26 cellular contexts compared by ENCODE assay signal in genomic region chr4:162509333-162509732, GRCh38.
"Had no signal": no experiment of that assay in that cellular context is flagged by ENCODE, and none has a peak within 500 bp of the region (broad histone marks: within the 10 kb centered on the region; RNA-seq: fewer than 3 reads in every experiment).

No MANE protein-coding gene starts in this region.

- H3K27me3 ChIP-seq: stomach, suprapubic skin, testis, thyroid gland, tibial artery, tibial nerve, transverse colon, upper lobe of left lung, upper lobe of right lung, uterus, vagina had no signal

- H3K9me3 ChIP-seq: stomach, suprapubic skin, testis, thoracic aorta, thyroid gland, tibial artery, tibial nerve, transverse colon, upper lobe of left lung, upper lobe of right lung, uterus, vagina had no signal

- ATAC-seq: stimulated activated effector memory CD8-positive, alpha-beta T cell treated with anti-CD3 and anti-CD28 coated beads, Interleukin-12 subunit alpha, Interleukin-12 subunit beta, amount 100 ng/mL, for 72 hours; stimulated activated naive B cell treated with anti-CD40 and anti-IgM and Interleukin-4, amounts not matched to agents 10 μg/mL and 1 μg/mL and 100 μg/mL, for 72 hours; stimulated activated naive CD8-positive, alpha-beta T cell treated with anti-CD3 and anti-CD28 coated beads, Interleukin-15, amount 100 ng/mL, for 72 hours; stimulated activated naive CD8-positive, alpha-beta T cell treated with anti-CD3 and anti-CD28 coated beads, Interleukin-15, Interleukin-2, amounts not matched to agents 100 U/mL and 50 U/mL, for 24 hours; upper lobe of right lung had no signal

- H3K4me3 ChIP-seq: stomach, suprapubic skin, testis, thoracic aorta, thyroid gland, tibial artery, tibial nerve, transverse colon, upper lobe of left lung, upper lobe of right lung, uterus, vagina had no signal

- H3K36me3 ChIP-seq: stomach, suprapubic skin, thoracic aorta, thyroid gland, tibial artery, tibial nerve, transverse colon, upper lobe of left lung, upper lobe of right lung, uterus, vagina had no signal

- H3K4me1 ChIP-seq: stomach, suprapubic skin, testis, thyroid gland, tibial artery, tibial nerve, transverse colon, upper lobe of left lung, upper lobe of right lung, uterus, vagina had no signal

- DNase-seq: stimulated activated CD4-positive, alpha-beta T cell treated with anti-CD3 and anti-CD28 coated beads, Interleukin-2, amount 100 ng/mL, for 48 hours; stimulated activated CD4-positive, alpha-beta T cell treated with anti-CD3 and anti-CD28 coated beads, Interleukin-4, amount 100 ng/mL, for 1 hour; stimulated activated CD4-positive, alpha-beta T cell treated with anti-CD3 and anti-CD28 coated beads, Interleukin-4, amount 100 ng/mL, for 24 hours; stimulated activated CD4-positive, alpha-beta T cell treated with anti-CD3 and anti-CD28 coated beads, Interleukin-4, amount 100 ng/mL, for 4 hours; stimulated activated CD8-positive, alpha-beta memory T cell treated with anti-CD3 and anti-CD28 coated beads, Interleukin-4, amount 100 ng/mL, for 48 hours; stimulated activated naive B cell treated with anti-CD40 and anti-IgM and Interleukin-4, amounts not matched to agents 10 μg/mL and 1 μg/mL and 100 μg/mL, for 72 hours; stimulated activated naive CD4-positive, alpha-beta T cell; stimulated activated naive CD4-positive, alpha-beta T cell treated with Interleukin-2 at 50 U/mL for 16 hours; stimulated activated naive CD8-positive, alpha-beta T cell treated with anti-CD3 and anti-CD28 coated beads, Interleukin-15, amount 100 ng/mL, for 72 hours; stimulated activated naive CD8-positive, alpha-beta T cell treated with anti-CD3 and anti-CD28 coated beads, Interleukin-15, Interleukin-2, amounts not matched to agents 100 U/mL and 50 U/mL, for 24 hours; stomach; substantia nigra; testis; thyroid gland; tibial artery; transverse colon; trophoblast cell; upper lobe of left lung; upper lobe of right lung; uterus had no signal

- FAIRE-seq: urothelium cell line had no signal

- H3K27ac ChIP-seq: stomach, suprapubic skin, testis, thoracic aorta, thyroid gland, tibial artery, tibial nerve, transverse colon, upper lobe of left lung, upper lobe of right lung, uterus, vagina had no signal
